17 cellular contexts compared by ENCODE assay signal in the genomic region with DNA sequence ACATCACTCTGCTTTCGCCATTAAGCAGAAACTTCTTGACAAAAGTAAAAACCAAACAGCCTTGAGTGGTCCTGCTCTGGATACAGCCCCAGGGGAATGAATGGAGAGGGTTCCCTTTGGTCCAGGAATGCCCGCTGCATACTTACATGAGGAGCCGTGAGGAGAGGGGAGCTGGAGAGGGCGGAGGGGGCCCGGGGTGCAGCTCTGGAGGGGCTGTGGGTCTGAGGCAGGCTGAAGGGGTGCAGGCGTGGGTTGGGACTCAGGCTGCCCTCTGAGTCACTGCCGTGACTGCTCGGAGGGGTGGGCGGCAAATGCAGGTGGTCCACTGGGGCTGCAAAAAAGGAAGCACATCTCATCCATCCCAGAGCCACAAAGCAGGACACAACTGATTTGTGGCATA.
A peak's percentile ranks its signal among the peaks of the same experiment; 100 is the strongest.
DNase-seq lines count a peak whose midpoint lies in the region; ATAC-seq and TF ChIP-seq lines count a peak whose summit lies in the region.
"Had no signal": no experiment of that assay in that cellular context is flagged by ENCODE, and none has a peak within 500 bp of the region (broad histone marks: within the 10 kb centered on the region; RNA-seq: fewer than 3 reads in every experiment).

No MANE protein-coding gene starts in this region.

- TF ChIP-seq POLR2A in uterus (IDR thresholded peaks at IDR 0.05): no peak

- H3K4me1 ChIP-seq in rectal smooth muscle tissue (ENCODE audit: control insufficient read depth, insufficient read depth, low read length) (peaks cover 10% of the 10 kb centered on the region), uterus (no peaks in the 10 kb centered on the region)

- H3K9me3 Mint-ChIP-seq in stimulated activated naive CD8-positive, alpha-beta T cell treated with anti-CD3 and anti-CD28 coated beads, Interleukin-15, amount 100 ng/mL, for 72 hours: no peaks in the 10 kb centered on the region
- H3K9me3 Mint-ChIP-seq in endothelial cell (ENCODE audit: unreplicated experiment): no peaks in the 10 kb centered on the region
- H3K9me3 Mint-ChIP-seq: CD4-positive, CD25-positive, alpha-beta regulatory T cell had no signal

- H3K36me3 Mint-ChIP-seq in endothelial cell (ENCODE audit: low read depth, unreplicated experiment): peaks cover 54% of the 10 kb centered on the region

- DNase-seq in stimulated activated naive CD8-positive, alpha-beta T cell treated with anti-CD3 and anti-CD28 coated beads, Interleukin-15, amount 100 ng/mL, for 72 hours: no peak
- DNase-seq in stimulated activated naive CD8-positive, alpha-beta T cell treated with anti-CD3 and anti-CD28 coated beads, Interleukin-15, Interleukin-2, amounts not matched to agents 100 U/mL and 50 U/mL, for 24 hours: no peak
- DNase-seq in endothelial cell (ENCODE audit: low spot score): no peak
- DNase-seq in uterus: no peak
- DNase-seq in pons (ENCODE audit: low spot score): no peak
- no peak for DNase-seq in cerebellum (ENCODE audit: low spot score)
- DNase-seq in activated CD4-positive, alpha-beta T cell treated with anti-CD3 and anti-CD28 coated beads for 4 hours: no peak
- DNase-seq: Calu3; CD4-positive, CD25-positive, alpha-beta regulatory T cell; DMS79; NCI-H1417; NCI-H1930; NCI-H510A had no signal

- H3K36me3 ChIP-seq in rectal smooth muscle tissue (ENCODE audit: control insufficient read depth, insufficient read depth, low read length) (peaks cover 24% of the 10 kb centered on the region), uterus (no peaks in the 10 kb centered on the region)

- no peaks in the 10 kb centered on the region for H3K27me3 ChIP-seq in rectal smooth muscle tissue (ENCODE audit: control insufficient read depth, insufficient read depth, low read length)
- H3K27me3 ChIP-seq in uterus: no peaks in the 10 kb centered on the region

- TF ChIP-seq CTCF in endothelial cell (IDR thresholded peaks at IDR 0.05; ENCODE audit: unreplicated experiment) (no peak), uterus (IDR thresholded peaks at IDR 0.05) (no peak)

- H3K27me3 Mint-ChIP-seq in stimulated activated naive CD8-positive, alpha-beta T cell treated with anti-CD3 and anti-CD28 coated beads, Interleukin-15, amount 100 ng/mL, for 72 hours: no peaks in the 10 kb centered on the region
- no peaks in the 10 kb centered on the region for H3K27me3 Mint-ChIP-seq in endothelial cell (ENCODE audit: unreplicated experiment)
- H3K27me3 Mint-ChIP-seq: CD4-positive, CD25-positive, alpha-beta regulatory T cell; IgD-negative memory B cell had no signal

- peak overlapping the region; percentile 74 to 77 for H3K27ac Mint-ChIP-seq in stimulated activated naive CD8-positive, alpha-beta T cell treated with anti-CD3 and anti-CD28 coated beads, Interleukin-15, amount 100 ng/mL, for 72 hours
- no peak overlapping the region for H3K27ac Mint-ChIP-seq in endothelial cell (ENCODE audit: unreplicated experiment)
- H3K27ac Mint-ChIP-seq: CD4-positive, CD25-positive, alpha-beta regulatory T cell; IgD-negative memory B cell had no signal

- peak overlapping the region; percentile 8 for H3K27ac ChIP-seq in rectal smooth muscle tissue (ENCODE audit: low read depth, low read length)
- H3K27ac ChIP-seq in uterus: peak overlapping the region; percentile 69 to 80

- H3K4me3 ChIP-seq in rectal smooth muscle tissue (ENCODE audit: low read length) (no peak overlapping the region), uterus (no peak overlapping the region)
- H3K4me3 ChIP-seq: GM12878, HAP-1 had no signal

- no peak for ATAC-seq in stimulated activated naive CD8-positive, alpha-beta T cell treated with anti-CD3 and anti-CD28 coated beads, Interleukin-15, amount 100 ng/mL, for 72 hours
- ATAC-seq in stimulated activated naive CD8-positive, alpha-beta T cell treated with anti-CD3 and anti-CD28 coated beads, Interleukin-15, Interleukin-2, amounts not matched to agents 100 U/mL and 50 U/mL, for 24 hours: no peak
- ATAC-seq: GM12878 had no signal

- H3K9me3 ChIP-seq in uterus: no peaks in the 10 kb centered on the region
- H3K9me3 ChIP-seq: HAP-1 had no signal

- H3K9ac ChIP-seq in rectal smooth muscle tissue (ENCODE audit: low read length): no peak overlapping the region

- intact Hi-C loops in uterus (cut with DNase I; ENCODE audit: low total_unique reads): no loop called here

- H3K4me3 Mint-ChIP-seq in stimulated activated naive CD8-positive, alpha-beta T cell treated with anti-CD3 and anti-CD28 coated beads, Interleukin-15, amount 100 ng/mL, for 72 hours: no peak overlapping the region
- peak overlapping the region; percentile 29 for H3K4me3 Mint-ChIP-seq in endothelial cell (ENCODE audit: unreplicated experiment)
- H3K4me3 Mint-ChIP-seq: CD4-positive, CD25-positive, alpha-beta regulatory T cell; IgD-negative memory B cell had no signal

- H3K4me1 Mint-ChIP-seq in stimulated activated naive CD8-positive, alpha-beta T cell treated with anti-CD3 and anti-CD28 coated beads, Interleukin-15, amount 100 ng/mL, for 72 hours: peaks cover 10% of the 10 kb centered on the region
- no peaks in the 10 kb centered on the region for H3K4me1 Mint-ChIP-seq in endothelial cell (ENCODE audit: unreplicated experiment)
